In genomic region chr11:47331454-47332302, GRCh38 we compare ENCODE assay signal across 24 cellular contexts. TPM values are rescaled to one million over a fixed set of nuclear protein-coding genes. Genes with fewer than 3 reads are reported as not detected.
DNase-seq lines count a peak whose midpoint lies in the region; ATAC-seq and TF ChIP-seq lines count a peak whose summit lies in the region.
"Had no signal": no experiment of that assay in that cellular context is flagged by ENCODE, and none has a peak within 500 bp of the region (broad histone marks: within the 10 kb centered on the region; RNA-seq: fewer than 3 reads in every experiment).

No MANE protein-coding gene starts in this region.

- peaks cover 34% of the 10 kb centered on the region for H3K36me3 Mint-ChIP-seq in CD4-positive, alpha-beta T cell (ENCODE audit: low read depth)
- H3K36me3 Mint-ChIP-seq in brain = peaks cover 8% of the 10 kb centered on the region

- POLR2A ChIA-PET in CD4-positive, alpha-beta T cell (lab: Charles Lee) = no interaction called here

- H3K27me3 ChIP-seq in CD4-positive, alpha-beta T cell (ENCODE audit: control insufficient read depth, insufficient read depth, low read length) = no peaks in the 10 kb centered on the region
- no peaks in the 10 kb centered on the region for H3K27me3 ChIP-seq in lower lobe of right lung (ENCODE audit: low read depth)
- H3K27me3 ChIP-seq: sigmoid colon had no signal

- peak overlapping the region; percentile 33 for H3K27ac Mint-ChIP-seq in CD4-positive, alpha-beta T cell
- peak overlapping the region in 3 of 5 experiments; percentile 52 to 79 (median 61) for H3K27ac Mint-ChIP-seq in brain
- H3K27ac Mint-ChIP-seq: activated B cell treated with CpG ODN at 0.5 μM for 24 hours; T-helper 1 cell treated with Interleukin-12 subunit alpha and Interleukin-12 subunit beta and Interleukin-4 antibody, amounts not matched to agents 30 μg/mL and 1 μg/mL, for 36 hours had no signal

- no peaks in the 10 kb centered on the region for H3K9me3 ChIP-seq in CD4-positive, alpha-beta T cell (ENCODE audit: control insufficient read depth, low read length)
- no peaks in the 10 kb centered on the region for H3K9me3 ChIP-seq in lower lobe of right lung
- H3K9me3 ChIP-seq: sigmoid colon had no signal

- TF ChIP-seq CTCF in 22Rv1 (IDR thresholded peaks at IDR 0.05) (no peak), brain (conservative IDR thresholded peaks at IDR 0.05) (no peak), lower lobe of right lung (IDR thresholded peaks at IDR 0.05) (no peak)
- TF ChIP-seq CTCF in CD4-positive, alpha-beta T cell (IDR thresholded peaks at IDR 0.05) = no peak

- no peak for ATAC-seq in CD4-positive, alpha-beta T cell (ENCODE audit: poor library complexity)
- no peak for ATAC-seq in lower lobe of right lung
- ATAC-seq in HG03520 (IDR thresholded peaks at IDR 0.05; ENCODE audit: unreplicated experiment) = no peak
- no peak for ATAC-seq in HG03095 (IDR thresholded peaks at IDR 0.05; ENCODE audit: unreplicated experiment)
- ATAC-seq: HCT116 had no signal

- no peak overlapping the region for H3K4me3 ChIP-seq in lower lobe of right lung
- H3K4me3 ChIP-seq: sigmoid colon had no signal

- intact Hi-C loops in CD4-positive, alpha-beta T cell (cut with DNase I, micrococcal nuclease) = no loop called here
- intact Hi-C loops in lower lobe of right lung (cut with DNase I) = no loop called here

- no peak overlapping the region for H3K4me3 Mint-ChIP-seq in CD4-positive, alpha-beta T cell
- no peak overlapping the region for H3K4me3 Mint-ChIP-seq in brain
- H3K4me3 Mint-ChIP-seq: activated B cell treated with CpG ODN at 0.5 μM for 24 hours; T-helper 1 cell treated with Interleukin-12 subunit alpha and Interleukin-12 subunit beta and Interleukin-4 antibody, amounts not matched to agents 30 μg/mL and 1 μg/mL, for 36 hours had no signal

- H3K27ac ChIP-seq in 22Rv1 = peak overlapping the region; percentile 33
- H3K27ac ChIP-seq in CD4-positive, alpha-beta T cell (ENCODE audit: low read depth, low read length) = no peak overlapping the region
- no peak overlapping the region for H3K27ac ChIP-seq in lower lobe of right lung
- H3K27ac ChIP-seq: KMS-11, sigmoid colon had no signal

- H3K27me3 Mint-ChIP-seq in CD4-positive, alpha-beta T cell = no peaks in the 10 kb centered on the region
- no peaks in the 10 kb centered on the region for H3K27me3 Mint-ChIP-seq in brain
- H3K27me3 Mint-ChIP-seq: activated B cell treated with CpG ODN at 0.5 μM for 24 hours had no signal

- CTCF ChIA-PET in CD4-positive, alpha-beta T cell (lab: Charles Lee) = no interaction called here

- DNase-seq in CD4-positive, alpha-beta T cell = no peak
- peak; percentile 37 for DNase-seq in lower lobe of right lung
- DNase-seq in AG08395 (ENCODE audit: low spot score) = no peak
- no peak for DNase-seq in NCI-H1092 (lab: John Stamatoyannopoulos, UW)
- DNase-seq: activated B cell treated with CpG ODN at 0.5 μM for 24 hours; activated CD8-positive, alpha-beta memory T cell treated with anti-CD3 and anti-CD28 coated beads for 24 hours; amygdala; cerebellar nuclear complex; hypothalamus; midbrain; NCI-H1048; NCI-H2081; NCI-H510A treated with DMSO at 0.1 percent for 48 hours; nucleus accumbens; SHP77; sigmoid colon; stimulated activated CD4-positive, alpha-beta T cell treated with anti-CD3 and anti-CD28 coated beads, Interleukin-1b, Interleukin-23, amount 100 ng/mL, for 48 hours had no signal

- no peaks in the 10 kb centered on the region for H3K36me3 ChIP-seq in lower lobe of right lung

- no peaks in the 10 kb centered on the region for H3K9me3 Mint-ChIP-seq in CD4-positive, alpha-beta T cell
- H3K9me3 Mint-ChIP-seq in brain = no peaks in the 10 kb centered on the region
- H3K9me3 Mint-ChIP-seq: activated B cell treated with CpG ODN at 0.5 μM for 24 hours; T-helper 1 cell treated with Interleukin-12 subunit alpha and Interleukin-12 subunit beta and Interleukin-4 antibody, amounts not matched to agents 30 μg/mL and 1 μg/mL, for 36 hours had no signal

- H3K4me1 Mint-ChIP-seq in CD4-positive, alpha-beta T cell (ENCODE audit: low read depth) = no peaks in the 10 kb centered on the region
- no peaks in the 10 kb centered on the region for H3K4me1 Mint-ChIP-seq in brain

- H3K4me1 ChIP-seq in lower lobe of right lung = peaks cover 7% of the 10 kb centered on the region

RNA-seq across cellular contexts. Expression of gene MYBPC3, which starts 20.8 kb away (rescaled TPM):
- total RNA-seq in CD4-positive, alpha-beta T cell = not detected
- polyA plus RNA-seq in brain (ENCODE audit: insufficient read depth, low read depth, low replicate concordance) = not detected
- 0.86 TPM for total RNA-seq in lower lobe of right lung
- total RNA-seq: sigmoid colon had no signal

RNA-seq across cellular contexts. Expression of gene SPI1, which starts 46.7 kb away (rescaled TPM):
- 1 to 10 TPM; 4.9 to 5.9 TPM for total RNA-seq in CD4-positive, alpha-beta T cell
- 7.5 TPM for polyA plus RNA-seq in brain (ENCODE audit: insufficient read depth, low read depth, low replicate concordance)
- 295 TPM for total RNA-seq in lower lobe of right lung

Comparison
In these comparisons a context has a peak if more than half of its experiments do, and no peak if none do; other contexts are left out.
1. RNA of gene SPI1, which starts 46.7 kb away (total RNA-seq): 295 TPM in lower lobe of right lung (single experiment); 4.9 to 5.9 TPM in CD4-positive, alpha-beta T cell; every median in the first group is over 10 times any median in the second.